16 cellular contexts compared by ENCODE assay signal in genomic region chr5:171989946-171990712, GRCh38. TPM values are rescaled to one million over a fixed set of nuclear protein-coding genes. Genes with fewer than 3 reads are reported as not detected.
DNase-seq lines count a peak whose midpoint lies in the region; ATAC-seq, FAIRE-seq and TF ChIP-seq lines count a peak whose summit lies in the region.
"Had no signal": no experiment of that assay in that cellular context is flagged by ENCODE, and none has a peak within 500 bp of the region (broad histone marks: within the 10 kb centered on the region; RNA-seq: fewer than 3 reads in every experiment).

No MANE protein-coding gene starts in this region.

- FAIRE-seq in HepG2 (lab: Jason Lieb, UNC): no peak
- FAIRE-seq: endothelial cell of umbilical vein, urothelium cell line had no signal

- DNase-seq in CD14-positive monocyte (ENCODE audit: low spot score) (no peak), HCEC 1CT (peak; percentile 41), HepG2 (ENCODE audit: low spot score) (no peak), NCI-H2171 (lab: John Stamatoyannopoulos, UW) (no peak), NCI-H128 (lab: John Stamatoyannopoulos, UW; ENCODE audit: unreplicated experiment) (no peak)
- no peak for DNase-seq in activated naive CD8-positive, alpha-beta T cell treated with anti-CD3 and anti-CD28 coated beads, Interleukin-2, amount 10 ng/mL, durations not matched to agents 7 days and 5 days
- DNase-seq in stimulated activated CD4-positive, alpha-beta T cell treated with anti-CD3 and anti-CD28 coated beads, Interleukin-1b, Interleukin-23, amount 100 ng/mL, for 48 hours: no peak
- DNase-seq: amygdala, heart left ventricle, islet precursor cell, midbrain, NCI-H510A had no signal

- no TSS peak for BruUV-seq in HepG2 (replicated peaks; lab: Mats Ljungman, UMichigan)

- TF ChIP-seq EP300 in HepG2 (IDR thresholded peaks at IDR 0.05; ENCODE audit: low read depth in 2 of 2, low read length in 2 of 2): no peak
- TF ChIP-seq EP300 in HepG2 (CRISPR knock-in tag; IDR thresholded peaks at IDR 0.05; ENCODE audit: borderline replicate concordance): no peak

- POLR2A ChIA-PET in activated naive CD8-positive, alpha-beta T cell treated with anti-CD3 and anti-CD28 coated beads, Interleukin-2, amount 10 ng/mL, durations not matched to agents 7 days and 5 days (lab: Charles Lee): no interaction called here
- POLR2A ChIA-PET in HepG2 (lab: Yijun Ruan, JAX): no interaction called here

- H3K9me3 ChIP-seq in HepG2 (ENCODE audit: low read length): no peaks in the 10 kb centered on the region
- H3K9me3 ChIP-seq: heart left ventricle had no signal

- peaks cover 4% of the 10 kb centered on the region for H4K20me1 ChIP-seq in HepG2 (ENCODE audit: insufficient read depth, low read length)

- ATAC-seq in activated naive CD8-positive, alpha-beta T cell treated with anti-CD3 and anti-CD28 coated beads, Interleukin-2, amount 10 ng/mL, durations not matched to agents 7 days and 5 days (ENCODE audit: low read depth): no peak
- ATAC-seq in HepG2: no peak
- ATAC-seq: HCT116, heart left ventricle had no signal

- in situ Hi-C loops in HepG2 (cut with HindIII; ENCODE audit: extremely low pct_ligation_motif_present, low pct_unique_long_range_greater_than_20kb): no loop called here

- H3K4me3 Mint-ChIP-seq in CD14-positive monocyte: no peak overlapping the region
- no peak overlapping the region for H3K4me3 Mint-ChIP-seq in activated naive CD8-positive, alpha-beta T cell treated with anti-CD3 and anti-CD28 coated beads, Interleukin-2, amount 10 ng/mL, durations not matched to agents 7 days and 5 days

- CTCF ChIA-PET in HepG2 (lab: Yijun Ruan, JAX; ENCODE audit: low intra/inter-chr PET ratio, low total read pairs): no interaction called here

- H3K4me2 ChIP-seq in HepG2 (ENCODE audit: low read depth, low read length): no peak overlapping the region

- H3K9ac ChIP-seq in HepG2 (ENCODE audit: insufficient read depth, low read depth, low read length): no peak overlapping the region

- TF ChIP-seq POLR2A in HepG2 (IDR thresholded peaks at IDR 0.05; ENCODE audit: insufficient read depth in 1 of 2, low read depth in 2 of 2, low read length in 2 of 2): no peak

- no peak overlapping the region for H3K4me3 ChIP-seq in HepG2 (replicated peaks in 1 of 3; ENCODE audit: insufficient read depth in 1 of 3, low read depth in 2 of 3, low read length in 3 of 3)
- H3K4me3 ChIP-seq: heart left ventricle had no signal

- TF ChIP-seq RAD21 in HepG2 (CRISPR knock-in tag; IDR thresholded peaks at IDR 0.05): no peak

- H3K36me3 Mint-ChIP-seq in CD14-positive monocyte: peaks cover 37 to 42% of the 10 kb centered on the region in 2 donors
- H3K36me3 Mint-ChIP-seq in activated naive CD8-positive, alpha-beta T cell treated with anti-CD3 and anti-CD28 coated beads, Interleukin-2, amount 10 ng/mL, durations not matched to agents 7 days and 5 days: peaks cover 47% of the 10 kb centered on the region

- no peak overlapping the region for H3K27ac ChIP-seq in HepG2 (ENCODE audit: extremely low read length, insufficient read depth, low read length)
- H3K27ac ChIP-seq: C4-2B, heart left ventricle had no signal

- H3K4me1 Mint-ChIP-seq in CD14-positive monocyte: peaks cover 45% of the 10 kb centered on the region
- H3K4me1 Mint-ChIP-seq in activated naive CD8-positive, alpha-beta T cell treated with anti-CD3 and anti-CD28 coated beads, Interleukin-2, amount 10 ng/mL, durations not matched to agents 7 days and 5 days: peaks cover 16% of the 10 kb centered on the region

- TF ChIP-seq CTCF in CD14-positive monocyte (IDR thresholded peaks at IDR 0.05) (no peak), HepG2 (CRISPR knock-in tag; IDR thresholded peaks at IDR 0.05) (no peak)

- H3K27ac Mint-ChIP-seq in CD14-positive monocyte: peak overlapping the region; percentile 8 to 83 (median 75)
- H3K27ac Mint-ChIP-seq in activated naive CD8-positive, alpha-beta T cell treated with anti-CD3 and anti-CD28 coated beads, Interleukin-2, amount 10 ng/mL, durations not matched to agents 7 days and 5 days: peak overlapping the region; percentile 16

- H3K9me3 Mint-ChIP-seq in CD14-positive monocyte: no peaks in the 10 kb centered on the region
- H3K9me3 Mint-ChIP-seq in activated naive CD8-positive, alpha-beta T cell treated with anti-CD3 and anti-CD28 coated beads, Interleukin-2, amount 10 ng/mL, durations not matched to agents 7 days and 5 days: peaks cover 1% of the 10 kb centered on the region

- peaks cover 76% of the 10 kb centered on the region for H3K79me2 ChIP-seq in HepG2 (ENCODE audit: insufficient read depth, low read length)

- H3K27me3 Mint-ChIP-seq in CD14-positive monocyte (ENCODE audit: low read depth in 3 of 3): peaks cover 0 to 1% (median 0%) of the 10 kb centered on the region in 3 donors
- no peaks in the 10 kb centered on the region for H3K27me3 Mint-ChIP-seq in activated naive CD8-positive, alpha-beta T cell treated with anti-CD3 and anti-CD28 coated beads, Interleukin-2, amount 10 ng/mL, durations not matched to agents 7 days and 5 days

- H3K36me3 ChIP-seq in HepG2 (replicated peaks in 1 of 2; ENCODE audit: control insufficient read depth in 1 of 2, insufficient read depth in 2 of 2, low read length in 2 of 2): peaks cover 1 to 4% of the 10 kb centered on the region in 2 experiments; a peak in 4 of 5 replicates

- no peaks in the 10 kb centered on the region for H3K4me1 ChIP-seq in HepG2 (ENCODE audit: insufficient read depth, low read length)

- intact Hi-C loops in CD14-positive monocyte (cut with micrococcal nuclease) (no loop called here), HepG2 (cut with micrococcal nuclease; ENCODE audit: unreplicated experiment) (no loop called here)

- no peak overlapping the region for H2AFZ ChIP-seq in HepG2 (ENCODE audit: low read length)

- H3K27me3 ChIP-seq in HepG2 (ENCODE audit: control insufficient read depth in 1 of 2, insufficient read depth in 2 of 2, low read length in 2 of 2): no peaks in the 10 kb centered on the region
- H3K27me3 ChIP-seq: heart left ventricle had no signal

TF ChIP-seq in HepG2, 621 proteins besides CTCF, POLR2A, EP300 and RAD21:
- TF ChIP-seq HNRNPK (IDR thresholded peaks at IDR 0.05; ENCODE audit: low read depth, low read length, poor library complexity, severe bottlenecking) (peak; percentile 40), THRA (CRISPR knock-in tag; IDR thresholded peaks at IDR 0.05; ENCODE audit: borderline replicate concordance) (no peak), ZNF639 (CRISPR knock-in tag; conservative IDR thresholded peaks at IDR 0.05) (no peak)

RNA-seq across cellular contexts. Expression of gene FBXW11, which starts 16.3 kb away (rescaled TPM):
- polyA plus RNA-seq in CD14-positive monocyte (10 to 100 TPM; 18.2 to 24.5 TPM), HepG2 (2011; rRNA removed) (31.7 and 33.6 TPM in 2 replicates)
- 10 to 100 TPM; 35.4 to 37.7 TPM for total RNA-seq in activated naive CD8-positive, alpha-beta T cell treated with anti-CD3 and anti-CD28 coated beads, Interleukin-2, amount 10 ng/mL, durations not matched to agents 7 days and 5 days
- total RNA-seq in HepG2 (2016; rRNA removed; fragmentation: Illumina TruSeq; extraction: Trizol): 53.6 and 78.0 TPM in 2 replicates
- total RNA-seq in HepG2 (2016; cell fraction: cytosol; rRNA removed; fragmentation: Illumina TruSeq; extraction: Trizol; ENCODE audit: low read depth): 13.9 and 16.6 TPM in 2 replicates
- 52.4 and 73.5 TPM in 2 replicates for total RNA-seq in HepG2 (2016; cell fraction: insoluble cytoplasmic fraction; rRNA removed; fragmentation: Illumina TruSeq; extraction: Trizol)
- total RNA-seq in HepG2 (2016; cell fraction: membrane; rRNA removed; fragmentation: Illumina TruSeq; extraction: Trizol): 54.3 and 57.1 TPM in 2 replicates
- 37.5 and 42.2 TPM in 2 replicates for total RNA-seq in HepG2 (2016; cell fraction: nucleus; rRNA removed; fragmentation: Illumina TruSeq; extraction: Trizol)
- 25.6 and 34.6 TPM in 2 replicates for polyA plus RNA-seq in HepG2 (2011; cell fraction: cytosol; rRNA removed)
- polyA plus RNA-seq in HepG2 (2011; cell fraction: nucleus; rRNA removed): 16.7 and 20.7 TPM in 2 replicates
- 26.7 and 31.9 TPM in 2 replicates for polyA plus RNA-seq in HepG2 (2012)
- polyA plus RNA-seq in HepG2 (2016; cell fraction: cytosol; fragmentation: Illumina TruSeq; extraction: Trizol; ENCODE audit: low read depth): 5.1 and 5.2 TPM in 2 replicates
- 49.8 and 50.1 TPM in 2 replicates for polyA plus RNA-seq in HepG2 (2016; cell fraction: insoluble cytoplasmic fraction; fragmentation: Illumina TruSeq; extraction: Trizol; ENCODE audit: low read depth)
- polyA plus RNA-seq in HepG2 (2016; cell fraction: membrane; fragmentation: Illumina TruSeq; extraction: Trizol; ENCODE audit: low read depth): 19.6 and 21.6 TPM in 2 replicates
- 22.7 and 23.9 TPM in 2 replicates for polyA plus RNA-seq in HepG2 (2016; cell fraction: nucleus; fragmentation: Illumina TruSeq; extraction: Trizol; ENCODE audit: insufficient read depth, low read depth)
- polyA minus RNA-seq in HepG2 (2011; rRNA and poly(A)+ RNA removed; ENCODE audit: low replicate concordance): 103 and 117 TPM in 2 replicates
- 41.9 and 50.8 TPM in 2 replicates for polyA minus RNA-seq in HepG2 (2011; cell fraction: cytosol; rRNA and poly(A)+ RNA removed)
- polyA minus RNA-seq in HepG2 (2011; cell fraction: nucleus; rRNA and poly(A)+ RNA removed): 52.0 and 58.4 TPM in 2 replicates
